In the genomic region with DNA sequence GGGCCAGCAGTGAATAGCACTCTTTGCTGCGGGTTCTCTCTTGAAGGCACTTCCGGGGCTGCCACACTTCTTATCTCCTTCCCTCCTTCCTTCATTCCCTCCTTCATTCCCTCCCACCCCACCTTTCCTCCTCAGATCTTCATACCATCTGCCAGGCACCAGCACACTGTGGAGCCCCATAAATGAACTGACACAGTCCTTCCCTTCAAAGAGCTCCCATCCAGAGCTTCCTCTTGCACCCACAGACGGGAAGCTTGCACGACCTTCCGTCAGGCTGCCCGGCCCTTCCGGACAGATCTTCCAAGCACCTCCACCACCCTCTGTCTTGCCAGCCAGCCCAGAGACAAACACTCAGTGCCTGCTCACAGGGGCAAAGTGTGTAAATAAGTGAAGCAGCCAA, we compare ENCODE assay signal across 1 cellular context.
TF ChIP-seq lines count a peak whose summit lies in the region.

No MANE protein-coding gene starts in this region.

TF ChIP-seq in HepG2, 621 proteins besides CTCF, POLR2A, EP300 and RAD21 (continued from another document):
- TF ChIP-seq ZNF414 (CRISPR knock-in tag; IDR thresholded peaks at IDR 0.05), result no peak
- TF ChIP-seq, protein P1, sequence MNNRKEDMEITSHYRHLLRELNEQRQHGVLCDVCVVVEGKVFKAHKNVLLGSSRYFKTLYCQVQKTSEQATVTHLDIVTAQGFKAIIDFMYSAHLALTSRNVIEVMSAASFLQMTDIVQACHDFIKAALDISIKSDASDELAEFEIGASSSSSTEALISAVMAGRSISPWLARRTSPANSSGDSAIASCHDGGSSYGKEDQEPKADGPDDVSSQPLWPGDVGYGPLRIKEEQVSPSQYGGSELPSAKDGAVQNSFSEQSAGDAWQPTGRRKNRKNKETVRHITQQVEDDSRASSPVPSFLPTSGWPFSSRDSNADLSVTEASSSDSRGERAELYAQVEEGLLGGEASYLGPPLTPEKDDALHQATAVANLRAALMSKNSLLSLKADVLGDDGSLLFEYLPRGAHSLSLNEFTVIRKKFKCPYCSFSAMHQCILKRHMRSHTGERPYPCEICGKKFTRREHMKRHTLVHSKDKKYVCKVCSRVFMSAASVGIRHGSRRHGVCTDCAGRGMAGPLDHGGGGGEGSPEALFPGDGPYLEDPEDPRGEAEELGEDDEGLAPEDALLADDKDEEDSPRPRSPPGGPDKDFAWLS (CRISPR knock-in tag; IDR thresholded peaks at IDR 0.05; ENCODE audit: borderline replicate concordance), result no peak
- TF ChIP-seq, protein P2, sequence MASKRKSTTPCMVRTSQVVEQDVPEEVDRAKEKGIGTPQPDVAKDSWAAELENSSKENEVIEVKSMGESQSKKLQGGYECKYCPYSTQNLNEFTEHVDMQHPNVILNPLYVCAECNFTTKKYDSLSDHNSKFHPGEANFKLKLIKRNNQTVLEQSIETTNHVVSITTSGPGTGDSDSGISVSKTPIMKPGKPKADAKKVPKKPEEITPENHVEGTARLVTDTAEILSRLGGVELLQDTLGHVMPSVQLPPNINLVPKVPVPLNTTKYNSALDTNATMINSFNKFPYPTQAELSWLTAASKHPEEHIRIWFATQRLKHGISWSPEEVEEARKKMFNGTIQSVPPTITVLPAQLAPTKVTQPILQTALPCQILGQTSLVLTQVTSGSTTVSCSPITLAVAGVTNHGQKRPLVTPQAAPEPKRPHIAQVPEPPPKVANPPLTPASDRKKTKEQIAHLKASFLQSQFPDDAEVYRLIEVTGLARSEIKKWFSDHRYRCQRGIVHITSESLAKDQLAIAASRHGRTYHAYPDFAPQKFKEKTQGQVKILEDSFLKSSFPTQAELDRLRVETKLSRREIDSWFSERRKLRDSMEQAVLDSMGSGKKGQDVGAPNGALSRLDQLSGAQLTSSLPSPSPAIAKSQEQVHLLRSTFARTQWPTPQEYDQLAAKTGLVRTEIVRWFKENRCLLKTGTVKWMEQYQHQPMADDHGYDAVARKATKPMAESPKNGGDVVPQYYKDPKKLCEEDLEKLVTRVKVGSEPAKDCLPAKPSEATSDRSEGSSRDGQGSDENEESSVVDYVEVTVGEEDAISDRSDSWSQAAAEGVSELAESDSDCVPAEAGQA (IDR thresholded peaks at IDR 0.05; ENCODE audit: low read depth), result no peak
- TF ChIP-seq, protein P2 (CRISPR knock-in tag; IDR thresholded peaks at IDR 0.05; ENCODE audit: borderline replicate concordance), result no peak
TF ChIP-seq in HepG2: peak in this region for 0.
